In the genomic region with DNA sequence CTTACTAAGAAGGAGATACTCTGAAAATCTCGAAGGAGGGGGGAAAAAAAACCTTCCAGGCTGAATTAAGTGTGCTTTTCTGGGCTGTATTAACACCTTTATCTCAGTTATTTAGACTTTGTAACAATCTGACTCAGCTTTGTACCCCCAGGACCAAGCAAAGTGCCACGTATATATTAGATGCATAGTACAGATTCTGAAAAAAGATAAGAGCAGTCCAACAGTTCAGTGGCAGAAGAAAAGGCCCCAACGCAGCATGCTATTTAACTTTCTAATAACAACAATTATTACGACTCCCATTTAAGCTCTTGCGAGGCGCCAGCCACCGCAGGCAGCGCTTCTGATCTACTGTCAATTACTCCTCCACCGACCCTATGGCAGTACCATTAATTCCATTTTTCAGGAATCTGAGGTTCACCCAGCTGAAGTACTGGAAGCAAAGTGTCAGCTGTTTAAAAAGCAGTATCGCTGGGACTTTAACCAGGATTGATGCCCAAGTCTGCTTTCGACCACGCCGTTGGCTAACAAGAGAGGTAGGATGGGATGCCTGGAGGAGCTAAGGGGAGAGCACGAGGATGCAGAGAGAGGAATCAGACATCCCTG, we compare ENCODE assay signal across 8 cellular contexts. TPM values are rescaled to one million over a fixed set of nuclear protein-coding genes. Genes with fewer than 3 reads are reported as not detected.
DNase-seq lines count a peak whose midpoint lies in the region; ATAC-seq and TF ChIP-seq lines count a peak whose summit lies in the region.

No MANE protein-coding gene starts in this region.

- H3K9me3 ChIP-seq in AG04450 (ENCODE audit: control insufficient read depth, insufficient read depth, low read length) (peaks cover 8% of the 10 kb centered on the region), testis (no peaks in the 10 kb centered on the region)

- H3K36me3 ChIP-seq in H7 (replicated peaks; ENCODE audit: control insufficient read depth, insufficient read depth, low read length) (no peaks in the 10 kb centered on the region; the same call in 1 of the 2 replicates), testis (ENCODE audit: low read depth, missing control alignments) (no peaks in the 10 kb centered on the region)

- H3K4me3 Mint-ChIP-seq in activated CD4-positive, alpha-beta memory T cell treated with anti-CD3 and anti-CD28 coated beads for 36 hours, result peak overlapping the region; percentile 83

- no peak for ATAC-seq in HG03097 (IDR thresholded peaks at IDR 0.05; ENCODE audit: low FRiP score, unreplicated experiment)
- ATAC-seq in GM19035 (IDR thresholded peaks at IDR 0.05; ENCODE audit: unreplicated experiment), result no peak

- no peaks in the 10 kb centered on the region for H3K27me3 ChIP-seq in AG04450 (ENCODE audit: control insufficient read depth, insufficient read depth, low read length)
- H3K27me3 ChIP-seq in H7 (ENCODE audit: control insufficient read depth, insufficient read depth, low read length), result peaks cover 6% of the 10 kb centered on the region; the same call in 1 of the 2 replicates
- H3K27me3 ChIP-seq in testis, result no peaks in the 10 kb centered on the region

- no peak for DNase-seq in AG04450 (ENCODE audit: low read depth, low spot score)
- peak; percentile 62 for DNase-seq in H7
- no peak for DNase-seq in activated CD4-positive, alpha-beta memory T cell treated with anti-CD3 and anti-CD28 coated beads for 36 hours
- DNase-seq in iPS-NIHi7 (ENCODE audit: extremely low spot score), result peak; percentile 34
- no peak for DNase-seq in testis
- DNase-seq in COR-L47 (lab: John Stamatoyannopoulos, UW), result no peak

- H3K4me3 ChIP-seq in AG04450 (ENCODE audit: low read depth, low read length) (peak overlapping the region; percentile 93), H7 (ENCODE audit: insufficient read depth, low read depth, low read length) (peak overlapping the region; percentile 78), testis (peak overlapping the region; percentile 75 to 95)

- no peak for TF ChIP-seq CTCF in AG04450 (IDR thresholded peaks at IDR 0.05; ENCODE audit: low read depth, low read length)
- TF ChIP-seq CTCF in testis (IDR thresholded peaks at IDR 0.05), result no peak

- intact Hi-C loops in activated CD4-positive, alpha-beta memory T cell treated with anti-CD3 and anti-CD28 coated beads for 36 hours (cut with micrococcal nuclease), result loop anchor here (1.0 to 10.0 kb wide), 7 partner anchors 34 to 1624 kb away; partner anchors contain the start of genes IFIT1, IFIT5, KIF20B and KLLN
- intact Hi-C loops in testis (cut with DNase I; ENCODE audit: low total_unique reads), result no loop called here

- H3K9me3 Mint-ChIP-seq in activated CD4-positive, alpha-beta memory T cell treated with anti-CD3 and anti-CD28 coated beads for 36 hours, result peaks cover 21% of the 10 kb centered on the region

- H3K27me3 Mint-ChIP-seq in activated CD4-positive, alpha-beta memory T cell treated with anti-CD3 and anti-CD28 coated beads for 36 hours, result no peaks in the 10 kb centered on the region

- peaks cover 10% of the 10 kb centered on the region for H3K36me3 Mint-ChIP-seq in activated CD4-positive, alpha-beta memory T cell treated with anti-CD3 and anti-CD28 coated beads for 36 hours

- H3K27ac Mint-ChIP-seq in activated CD4-positive, alpha-beta memory T cell treated with anti-CD3 and anti-CD28 coated beads for 36 hours, result no peak overlapping the region

- H3K4me1 ChIP-seq in testis, result peaks cover 5% of the 10 kb centered on the region

- peaks cover 30% of the 10 kb centered on the region for H3K4me1 Mint-ChIP-seq in activated CD4-positive, alpha-beta memory T cell treated with anti-CD3 and anti-CD28 coated beads for 36 hours (ENCODE audit: low read depth)

- no peak for TF ChIP-seq POLR2A in testis (IDR thresholded peaks at IDR 0.05)

- WGBS in testis, 2 donors, result 16 to 20% methylated on average over 10 to 14 of the region's 14 CpGs

- CTCF ChIA-PET in AG04450 (lab: Charles Lee), result interaction anchor here (1.0 to 2.6 kb wide), 2 partner anchors 8 to 118 kb away, joined by 3 to 20 read pairs; no protein-coding TSS in a partner anchor
- CTCF ChIA-PET in activated CD4-positive, alpha-beta memory T cell treated with anti-CD3 and anti-CD28 coated beads for 36 hours (lab: Charles Lee), result interaction anchor here (0.6 to 2.5 kb wide), 7 partner anchors 10 to 311 kb away, joined by 3 to 18 read pairs (median 7); no protein-coding TSS in a partner anchor

- POLR2A ChIA-PET in AG04450 (lab: Yijun Ruan, JAX), result interaction anchor here (0.9 to 1.6 kb wide), 3 partner anchors 33 to 393 kb away, joined by 3 to 6 read pairs (median 3); no protein-coding TSS in a partner anchor
- POLR2A ChIA-PET in activated CD4-positive, alpha-beta memory T cell treated with anti-CD3 and anti-CD28 coated beads for 36 hours (lab: Charles Lee), result no interaction called here

- no peak overlapping the region for H3K27ac ChIP-seq in AG04450 (ENCODE audit: low read depth, low read length)
- peak overlapping the region in 1 of 2 donors; percentile 41 for H3K27ac ChIP-seq in testis

RNA-seq across cellular contexts. Expression of gene LIPA, which starts 0.7 kb away (rescaled TPM):
- polyA plus RNA-seq in AG04450 (2011; rRNA removed) (48.8 and 51.6 TPM in 2 replicates), testis (ENCODE audit: insufficient read depth, low read depth, low replicate concordance) (32.3 TPM)
- 17.6 and 26.0 TPM in 2 replicates for polyA minus RNA-seq in AG04450 (2011; rRNA and poly(A)+ RNA removed)
- 10.1 and 14.9 TPM in 2 replicates for total RNA-seq in H7 (2014; rRNA removed; shearing (Covaris generic))
- 10 to 100 TPM; 22.7 to 23.8 TPM for total RNA-seq in activated CD4-positive, alpha-beta memory T cell treated with anti-CD3 and anti-CD28 coated beads for 36 hours
- total RNA-seq in testis, result 10 to 100 TPM; 13.3 to 13.9 TPM

RNA-seq across cellular contexts. Expression of gene CH25H, which starts 43.8 kb away (rescaled TPM):
- polyA plus RNA-seq in AG04450 (2011; rRNA removed), result 0.71 and 1.1 TPM in 2 replicates
- polyA minus RNA-seq in AG04450 (2011; rRNA and poly(A)+ RNA removed), result 1.2 and 2.9 TPM in 2 replicates
- not detected in 2 replicates for total RNA-seq in H7 (2014; rRNA removed; shearing (Covaris generic))
- total RNA-seq in activated CD4-positive, alpha-beta memory T cell treated with anti-CD3 and anti-CD28 coated beads for 36 hours, result under 1 TPM in 1 of 2 experiments, not detected in 1; 0.12 TPM
- under 1 TPM in 1 of 2 donors, not detected in 1; 0.25 TPM for total RNA-seq in testis
- 0.25 TPM for polyA plus RNA-seq in testis (ENCODE audit: insufficient read depth, low read depth, low replicate concordance)

RNA-seq across cellular contexts. Expression of gene IFIT2, which starts 50.9 kb away (rescaled TPM):
- polyA plus RNA-seq in AG04450 (2011; rRNA removed), result 2.9 and 3.8 TPM in 2 replicates
- 1.6 and 2.4 TPM in 2 replicates for polyA minus RNA-seq in AG04450 (2011; rRNA and poly(A)+ RNA removed)
- total RNA-seq in H7 (2014; rRNA removed; shearing (Covaris generic)), result 0.18 and 0.45 TPM in 2 replicates
- 10 to 100 TPM; 26.6 to 27.7 TPM for total RNA-seq in activated CD4-positive, alpha-beta memory T cell treated with anti-CD3 and anti-CD28 coated beads for 36 hours
- 1 to 10 TPM; 1.3 to 1.6 TPM for total RNA-seq in testis
- 4.3 TPM for polyA plus RNA-seq in testis (ENCODE audit: insufficient read depth, low read depth, low replicate concordance)

Comparison
In these comparisons a context has a peak if more than half of its experiments do, and no peak if none do; other contexts are left out.
1. DNase-seq: peak in H7 (single experiment) and iPS-NIHi7 (single experiment); none in AG04450 (single experiment), activated CD4-positive, alpha-beta memory T cell treated with anti-CD3 and anti-CD28 coated beads for 36 hours (single experiment), testis (single experiment) and COR-L47 (single experiment).
2. RNA of gene IFIT2, which starts 50.9 kb away (total RNA-seq): 26.6 to 27.7 TPM in activated CD4-positive, alpha-beta memory T cell treated with anti-CD3 and anti-CD28 coated beads for 36 hours; 1.3 to 1.6 TPM in testis and 0.18 to 0.45 TPM in H7; every median in the first group is over 10 times any median in the second.
3. Peak in every context shown above with its lines, with median percentiles within 50 percentile points of each other: H3K4me3 ChIP-seq.